In the genomic region with DNA sequence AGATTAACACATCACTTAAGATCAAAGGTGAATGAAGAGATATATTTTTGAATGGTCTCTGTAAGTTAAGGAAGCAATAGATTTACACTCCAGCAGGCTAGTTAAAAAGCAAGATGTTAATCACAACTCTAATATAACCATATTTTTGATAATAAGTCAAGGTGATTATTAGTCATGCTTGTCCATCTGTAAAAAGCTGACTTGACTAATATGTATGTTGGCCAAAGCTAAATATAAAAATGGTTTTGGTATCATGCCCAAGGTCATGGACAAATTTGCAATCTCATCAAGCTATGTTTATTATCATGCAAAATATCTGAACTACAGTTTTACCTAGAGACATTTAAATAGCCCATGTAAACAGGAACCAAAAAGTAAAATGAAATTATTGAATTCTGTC, we compare ENCODE assay signal across 1 cellular context.
TF ChIP-seq lines count a peak whose summit lies in the region.

No MANE protein-coding gene starts in this region.

TF ChIP-seq in HepG2, 621 proteins besides CTCF, POLR2A, EP300 and RAD21 (continued from another document):
- TF ChIP-seq MAFK (conservative IDR thresholded peaks at IDR 0.05 in 1 of 2, IDR thresholded peaks at IDR 0.05 in 1 of 2; ENCODE audit: low read length in 2 of 2) = peak; percentile 69 to 83
- no peak for TF ChIP-seq ZNF331 (CRISPR knock-in tag; IDR thresholded peaks at IDR 0.05)
